8 cellular contexts compared by ENCODE assay signal in genomic region chr12:80937391-80938238, GRCh38. TPM values are rescaled to one million over a fixed set of nuclear protein-coding genes. Genes with fewer than 3 reads are reported as not detected.
A peak's percentile ranks its signal among the peaks of the same experiment; 100 is the strongest.
DNase-seq lines count a peak whose midpoint lies in the region; FAIRE-seq and TF ChIP-seq lines count a peak whose summit lies in the region.

LIN7A (minus strand) TSS chr12:80937934; CDS start chr12:80937722, 212 bp downstream.

- no peak for TF ChIP-seq CTCF in astrocyte of the spinal cord (IDR thresholded peaks at IDR 0.05; ENCODE audit: low read depth, low read length)

- no peak for FAIRE-seq in H54 (lab: Jason Lieb, UNC)

- peaks cover 32% of the 10 kb centered on the region for H3K27me3 ChIP-seq in iPS-18a (ENCODE audit: control insufficient read depth, insufficient read depth, low read length)
- no peaks in the 10 kb centered on the region for H3K27me3 ChIP-seq in skeletal muscle satellite cell (ENCODE audit: control insufficient read depth, insufficient read depth, low read length)

- in situ Hi-C loops in astrocyte of the spinal cord (cut with HindIII; ENCODE audit: low sequenced_read_pairs) = no loop called here

- H3K4me3 ChIP-seq in astrocyte of the spinal cord (ENCODE audit: low read depth, low read length) (peak within 1 kb of the TSS; percentile 88), iPS-18a (ENCODE audit: low read length) (peak within 1 kb of the TSS; percentile 97), skeletal muscle satellite cell (ENCODE audit: low read length) (peak within 1 kb of the TSS; percentile 97)

- H3K4me1 ChIP-seq in iPS-18a (ENCODE audit: control insufficient read depth, low read depth, low read length) (peaks cover 25% of the 10 kb centered on the region), skeletal muscle satellite cell (ENCODE audit: control insufficient read depth, insufficient read depth, low read length) (peaks cover 20% of the 10 kb centered on the region)

- DNase-seq in GF-D8 (lab: John Stamatoyannopoulos, UW) (peak; percentile 62), H54 (ENCODE audit: insufficient read length, low spot score) (peak; percentile 13), NCI-H1092 treated with DMSO at 0.1 percent for 48 hours (lab: John Stamatoyannopoulos, UW) (peak; percentile 48), astrocyte of the spinal cord (ENCODE audit: low read depth, low spot score) (peak; percentile 62), superior temporal gyrus (ENCODE audit: extremely low spot score) (no peak)
- DNase-seq in central memory CD4-positive, alpha-beta T cell = no peak

- H3K4me2 ChIP-seq in skeletal muscle satellite cell (ENCODE audit: low read length) = peak within 1 kb of the TSS; percentile 87

- H3K36me3 ChIP-seq in iPS-18a (ENCODE audit: control insufficient read depth, low read depth, low read length) (no peaks in the 10 kb centered on the region), skeletal muscle satellite cell (ENCODE audit: insufficient read depth, low read length) (no peaks in the 10 kb centered on the region)

- H3K9ac ChIP-seq in iPS-18a (ENCODE audit: low read length) (peak within 1 kb of the TSS; percentile 74), skeletal muscle satellite cell (ENCODE audit: low read depth, low read length) (peak within 1 kb of the TSS; percentile 86)

- TF ChIP-seq POLR2A in H54 (IDR thresholded peaks at IDR 0.05; ENCODE audit: low read depth, low read length) = 0 out of 2 replicates have a peak, but pooled peaks have one; percentile 6

- H3K9me3 ChIP-seq in iPS-18a (ENCODE audit: control insufficient read depth, low read depth, low read length) (no peaks in the 10 kb centered on the region), skeletal muscle satellite cell (replicated peaks; ENCODE audit: low read length) (no peaks in the 10 kb centered on the region)

- no peak within 1 kb of the TSS for H3K27ac ChIP-seq in iPS-18a (ENCODE audit: low read length)

RNA-seq across cellular contexts. Expression of gene LIN7A, which starts in this region (rescaled TPM):
- total RNA-seq in skeletal muscle satellite cell (2012; rRNA removed) = 5.8 and 24.0 TPM in 2 replicates

Comparison
In these comparisons a context has a peak if more than half of its experiments do, and no peak if none do; other contexts are left out.
1. DNase-seq: peak in GF-D8 (single experiment), H54 (single experiment), NCI-H1092 treated with DMSO at 0.1 percent for 48 hours (single experiment) and astrocyte of the spinal cord (single experiment); none in central memory CD4-positive, alpha-beta T cell (single experiment) and superior temporal gyrus (single experiment).
2. Peak in every context shown above with its lines, with median percentiles within 50 percentile points of each other: H3K4me3 ChIP-seq.